22 cellular contexts compared by ENCODE assay signal in genomic region chr2:207501797-207502196, GRCh38. TPM values are rescaled to one million over a fixed set of nuclear protein-coding genes. Genes with fewer than 3 reads are reported as not detected.
DNase-seq lines count a peak whose midpoint lies in the region; ATAC-seq and TF ChIP-seq lines count a peak whose summit lies in the region.
"Had no signal": no experiment of that assay in that cellular context is flagged by ENCODE, and none has a peak within 500 bp of the region (broad histone marks: within the 10 kb centered on the region; RNA-seq: fewer than 3 reads in every experiment).

No MANE protein-coding gene starts in this region.

- no peaks in the 10 kb centered on the region for H3K9me3 Mint-ChIP-seq in stimulated activated naive CD8-positive, alpha-beta T cell treated with anti-CD3 and anti-CD28 coated beads, Interleukin-15, Interleukin-2, amounts not matched to agents 100 ng/mL and 50 ng/mL, for 24 hours
- H3K9me3 Mint-ChIP-seq in stimulated activated naive CD8-positive, alpha-beta T cell treated with anti-CD3 and anti-CD28 coated beads, Interleukin-15, amount 100 ng/mL, for 72 hours = no peaks in the 10 kb centered on the region
- H3K9me3 Mint-ChIP-seq in neural progenitor cell = no peaks in the 10 kb centered on the region
- H3K9me3 Mint-ChIP-seq: activated naive CD4-positive, alpha-beta T cell treated with anti-CD3 and anti-CD28 coated beads, Interleukin-2, amount 50 U/mL, for 72 hours; activated T-helper 17 cell treated with anti-CD3 and anti-CD28 coated beads, Interleukin-2, amount 50 U/mL, for 72 hours; CD4-positive, CD25-positive, alpha-beta regulatory T cell; neural crest cell had no signal

- no peaks in the 10 kb centered on the region for H3K36me3 Mint-ChIP-seq in stimulated activated naive CD8-positive, alpha-beta T cell treated with anti-CD3 and anti-CD28 coated beads, Interleukin-15, Interleukin-2, amounts not matched to agents 100 ng/mL and 50 ng/mL, for 24 hours (ENCODE audit: low read depth)
- no peaks in the 10 kb centered on the region for H3K36me3 Mint-ChIP-seq in neural progenitor cell
- H3K36me3 Mint-ChIP-seq: activated naive CD4-positive, alpha-beta T cell treated with anti-CD3 and anti-CD28 coated beads, Interleukin-2, amount 50 U/mL, for 72 hours had no signal

- H4K20me1 ChIP-seq in neural progenitor cell (ENCODE audit: low read depth) = no peaks in the 10 kb centered on the region

- H3K27me3 Mint-ChIP-seq in stimulated activated naive CD8-positive, alpha-beta T cell treated with anti-CD3 and anti-CD28 coated beads, Interleukin-15, Interleukin-2, amounts not matched to agents 100 ng/mL and 50 ng/mL, for 24 hours = no peaks in the 10 kb centered on the region
- no peaks in the 10 kb centered on the region for H3K27me3 Mint-ChIP-seq in stimulated activated naive CD8-positive, alpha-beta T cell treated with anti-CD3 and anti-CD28 coated beads, Interleukin-15, amount 100 ng/mL, for 72 hours
- H3K27me3 Mint-ChIP-seq in neural progenitor cell (ENCODE audit: insufficient read depth, low read depth) = peaks cover 12% of the 10 kb centered on the region
- H3K27me3 Mint-ChIP-seq: activated T-helper 17 cell treated with anti-CD3 and anti-CD28 coated beads, Interleukin-2, amount 50 U/mL, for 72 hours; CD4-positive, CD25-positive, alpha-beta regulatory T cell; progenitor cell of endocrine pancreas had no signal

- no peak overlapping the region for H2AFZ ChIP-seq in neural progenitor cell (replicated peaks)
- H2AFZ ChIP-seq: PC-9 had no signal

- DNase-seq in stimulated activated naive CD8-positive, alpha-beta T cell treated with anti-CD3 and anti-CD28 coated beads, Interleukin-15, amount 100 ng/mL, for 72 hours = no peak
- DNase-seq in neural progenitor cell (ENCODE audit: low spot score) = no peak
- no peak for DNase-seq in NAMALWA (ENCODE audit: low spot score)
- DNase-seq in AG08395 (ENCODE audit: low spot score) = no peak
- DNase-seq: activated CD4-positive, alpha-beta T cell treated with anti-CD3 and anti-CD28 coated beads, Interleukin-2, amount 50 U/mL, for 4 hours; activated CD4-positive, CD25-positive, alpha-beta regulatory T cell; CD4-positive, CD25-positive, alpha-beta regulatory T cell; cerebellar nuclear complex; DMS 273 treated with DMSO at 0.1 percent for 48 hours; IMR-90; NCI-H1436 treated with DMSO at 0.1 percent for 48 hours; NCI-H510A; PC-9; SHP77 treated with DMSO at 0.1 percent for 48 hours had no signal

- H3K9me3 ChIP-seq in duodenal mucosa (ENCODE audit: control insufficient read depth in 1 of 2, low read length in 2 of 2) (no peaks in the 10 kb centered on the region), neural progenitor cell (ENCODE audit: low read depth) (no peaks in the 10 kb centered on the region)
- H3K9me3 ChIP-seq: HAP-1 had no signal

- H3K4me1 Mint-ChIP-seq in stimulated activated naive CD8-positive, alpha-beta T cell treated with anti-CD3 and anti-CD28 coated beads, Interleukin-15, Interleukin-2, amounts not matched to agents 100 ng/mL and 50 ng/mL, for 24 hours (ENCODE audit: low read depth) = peaks cover 78% of the 10 kb centered on the region
- H3K4me1 Mint-ChIP-seq in stimulated activated naive CD8-positive, alpha-beta T cell treated with anti-CD3 and anti-CD28 coated beads, Interleukin-15, amount 100 ng/mL, for 72 hours = peaks cover 75% of the 10 kb centered on the region
- H3K4me1 Mint-ChIP-seq in neural progenitor cell = peaks cover 59% of the 10 kb centered on the region

- H3K9ac ChIP-seq in duodenal mucosa (ENCODE audit: low read depth in 1 of 2, low read length in 2 of 2) (no peak overlapping the region), neural progenitor cell (no peak overlapping the region)

- H3K27ac Mint-ChIP-seq in stimulated activated naive CD8-positive, alpha-beta T cell treated with anti-CD3 and anti-CD28 coated beads, Interleukin-15, Interleukin-2, amounts not matched to agents 100 ng/mL and 50 ng/mL, for 24 hours = peak overlapping the region; percentile 14
- H3K27ac Mint-ChIP-seq in stimulated activated naive CD8-positive, alpha-beta T cell treated with anti-CD3 and anti-CD28 coated beads, Interleukin-15, amount 100 ng/mL, for 72 hours = no peak overlapping the region
- peak overlapping the region; percentile 3 for H3K27ac Mint-ChIP-seq in neural progenitor cell
- H3K27ac Mint-ChIP-seq: activated naive CD4-positive, alpha-beta T cell treated with anti-CD3 and anti-CD28 coated beads, Interleukin-2, amount 50 U/mL, for 72 hours; activated T-helper 17 cell treated with anti-CD3 and anti-CD28 coated beads, Interleukin-2, amount 50 U/mL, for 72 hours; progenitor cell of endocrine pancreas had no signal

- no peak overlapping the region for H3K4me2 ChIP-seq in neural progenitor cell
- H3K4me2 ChIP-seq: PC-9 had no signal

- H3F3A ChIP-seq in neural progenitor cell (ENCODE audit: low read depth) = peaks cover 33% of the 10 kb centered on the region

- H3K36me3 ChIP-seq in duodenal mucosa (ENCODE audit: control insufficient read depth in 1 of 2, insufficient read depth in 2 of 2, low read length in 2 of 2) (no peaks in the 10 kb centered on the region), neural progenitor cell (no peaks in the 10 kb centered on the region)
- H3K36me3 ChIP-seq: HAP-1 had no signal

- H3K27me3 ChIP-seq in duodenal mucosa (ENCODE audit: control insufficient read depth in 1 of 2, insufficient read depth in 2 of 2, low read length in 2 of 2) (no peaks in the 10 kb centered on the region), neural progenitor cell (no peaks in the 10 kb centered on the region)

- H3K27ac ChIP-seq in duodenal mucosa (ENCODE audit: low read depth, low read length) = peak overlapping the region; percentile 8
- no peak overlapping the region for H3K27ac ChIP-seq in neural progenitor cell
- H3K27ac ChIP-seq: PC-9 had no signal

- H3K79me2 ChIP-seq in neural progenitor cell (ENCODE audit: low read depth) = no peaks in the 10 kb centered on the region

- peak overlapping the region; percentile 8 for H3K4me3 Mint-ChIP-seq in stimulated activated naive CD8-positive, alpha-beta T cell treated with anti-CD3 and anti-CD28 coated beads, Interleukin-15, Interleukin-2, amounts not matched to agents 100 ng/mL and 50 ng/mL, for 24 hours
- H3K4me3 Mint-ChIP-seq in stimulated activated naive CD8-positive, alpha-beta T cell treated with anti-CD3 and anti-CD28 coated beads, Interleukin-15, amount 100 ng/mL, for 72 hours = no peak overlapping the region
- H3K4me3 Mint-ChIP-seq in neural progenitor cell = no peak overlapping the region
- H3K4me3 Mint-ChIP-seq: activated T-helper 17 cell treated with anti-CD3 and anti-CD28 coated beads, Interleukin-2, amount 50 U/mL, for 72 hours; CD4-positive, CD25-positive, alpha-beta regulatory T cell; neural crest cell had no signal

- H3K4me3 ChIP-seq in duodenal mucosa (ENCODE audit: low read depth in 1 of 2, low read length in 2 of 2) (no peak overlapping the region), neural progenitor cell (no peak overlapping the region)
- H3K4me3 ChIP-seq: HAP-1, PC-9 had no signal

- ATAC-seq in stimulated activated naive CD8-positive, alpha-beta T cell treated with anti-CD3 and anti-CD28 coated beads, Interleukin-15, amount 100 ng/mL, for 72 hours = no peak
- no peak for ATAC-seq in HG02870 (IDR thresholded peaks at IDR 0.05; ENCODE audit: unreplicated experiment)
- ATAC-seq: activated naive CD4-positive, alpha-beta T cell treated with anti-CD3 and anti-CD28 coated beads, Interleukin-2, amount 50 U/mL, for 72 hours; activated T-helper 17 cell treated with anti-CD3 and anti-CD28 coated beads, Interleukin-2, amount 50 U/mL, for 72 hours had no signal

- TF ChIP-seq CTCF in neural progenitor cell (IDR thresholded peaks at IDR 0.05) = no peak

- H3K4me1 ChIP-seq in duodenal mucosa (ENCODE audit: control insufficient read depth in 1 of 2, insufficient read depth in 2 of 2, low read length in 2 of 2) (peaks cover 0 to 3% of the 10 kb centered on the region in 2 donors), neural progenitor cell (peaks cover 39% of the 10 kb centered on the region)
- H3K4me1 ChIP-seq: HAP-1 had no signal

RNA-seq across cellular contexts. Expression of gene CREB1, which starts 28.0 kb away (rescaled TPM):
- total RNA-seq in neural progenitor cell (ENCODE audit: low replicate concordance) = 118 and 164 TPM in 2 replicates

Comparison
In these comparisons a context has a peak if more than half of its experiments do, and no peak if none do; other contexts are left out.
1. H3K27ac Mint-ChIP-seq: peak in stimulated activated naive CD8-positive, alpha-beta T cell treated with anti-CD3 and anti-CD28 coated beads, Interleukin-15, Interleukin-2, amounts not matched to agents 100 ng/mL and 50 ng/mL, for 24 hours (single experiment) and neural progenitor cell (single experiment); none in stimulated activated naive CD8-positive, alpha-beta T cell treated with anti-CD3 and anti-CD28 coated beads, Interleukin-15, amount 100 ng/mL, for 72 hours (0 of 2).